In genomic region chr13:110946171-110946570, GRCh38 we compare ENCODE assay signal across 32 cellular contexts.
"Had no signal": no experiment of that assay in that cellular context is flagged by ENCODE, and none has a peak within 500 bp of the region (broad histone marks: within the 10 kb centered on the region; RNA-seq: fewer than 3 reads in every experiment).

No MANE protein-coding gene starts in this region.

- DNase-seq: activated CD4-positive, alpha-beta memory T cell treated with anti-CD3 and anti-CD28 coated beads for 36 hours; activated CD4-positive, alpha-beta T cell treated with anti-CD3 and anti-CD28 coated beads for 36 hours; activated CD4-positive, alpha-beta T cell treated with anti-CD3 and anti-CD28 coated beads, Interleukin-2, amount 10 ng/mL, durations not matched to agents 24 days and 14 days; activated CD4-positive, CD25-positive, alpha-beta regulatory T cell; activated CD4-positive, CD25-positive, alpha-beta regulatory T cell treated with anti-CD3 and anti-CD28 coated beads, Interleukin-2, amount 50 U/mL, for 72 hours; activated CD8-positive, alpha-beta memory T cell treated with anti-CD3 and anti-CD28 coated beads, Interleukin-2, amount 10 ng/mL, durations not matched to agents 7 days and 5 days; activated CD8-positive, alpha-beta memory T cell treated with anti-CD3 and anti-CD28 coated beads, Interleukin-2, amount 50 U/mL, for 4 hours; activated CD8-positive, alpha-beta T cell treated with anti-CD3 and anti-CD28 coated beads, Interleukin-2, amount 10 ng/mL, durations not matched to agents 7 days and 5 days; activated effector memory CD4-positive, alpha-beta T cell treated with anti-CD3 and anti-CD28 coated beads, Interleukin-2, amount 50 U/mL, for 16 hours; activated naive CD4-positive, alpha-beta T cell treated with anti-CD3 and anti-CD28 coated beads for 36 hours; activated naive CD8-positive, alpha-beta T cell treated with anti-CD3 and anti-CD28 coated beads for 36 hours; activated naive CD8-positive, alpha-beta T cell treated with anti-CD3 and anti-CD28 coated beads, Interleukin-2, amount 50 U/mL, for 24 hours; activated T-cell treated with anti-CD3 and anti-CD28 coated beads, Interleukin-2, amount 50 U/mL, for 1 hour; activated T-cell treated with anti-CD3 and anti-CD28 coated beads, Interleukin-2, amount 50 U/mL, for 48 hours; adrenal gland; amygdala; aorta; central memory CD4-positive, alpha-beta T cell; cerebellar nuclear complex; colonic mucosa; effector memory CD4-positive, alpha-beta T cell; endodermal cell; foreskin fibroblast; gastrocnemius medialis; glutamatergic neuron; heart left ventricle; T-helper 2 cell had no signal

- H3K9me3 ChIP-seq: adrenal gland, breast epithelium, colonic mucosa, gastrocnemius medialis, heart left ventricle had no signal

- ATAC-seq: activated CD4-positive, alpha-beta T cell treated with anti-CD3 and anti-CD28 coated beads for 36 hours; activated CD8-positive, alpha-beta memory T cell treated with anti-CD3 and anti-CD28 coated beads, Interleukin-2, amount 10 ng/mL, durations not matched to agents 7 days and 5 days; activated CD8-positive, alpha-beta T cell treated with anti-CD3 and anti-CD28 coated beads, Interleukin-2, amount 10 ng/mL, durations not matched to agents 7 days and 5 days; activated naive CD8-positive, alpha-beta T cell treated with anti-CD3 and anti-CD28 coated beads, Interleukin-2, amount 50 U/mL, for 24 hours; esophagus mucosa; gastrocnemius medialis; heart left ventricle had no signal

- H3K4me3 ChIP-seq: adrenal gland, breast epithelium, cardiac muscle cell, colonic mucosa, gastrocnemius medialis, heart left ventricle had no signal

- H3K36me3 ChIP-seq: adrenal gland, breast epithelium, cardiac muscle cell, colonic mucosa, gastrocnemius medialis, heart left ventricle had no signal

- H3K27ac ChIP-seq: adrenal gland, breast epithelium, cardiac muscle cell, colonic mucosa, gastrocnemius medialis, heart left ventricle had no signal

- H3K4me3 Mint-ChIP-seq: activated CD4-positive, alpha-beta memory T cell treated with anti-CD3 and anti-CD28 coated beads for 36 hours; activated CD4-positive, alpha-beta T cell treated with anti-CD3 and anti-CD28 coated beads for 36 hours; activated CD4-positive, alpha-beta T cell treated with anti-CD3 and anti-CD28 coated beads, Interleukin-2, amount 10 ng/mL, durations not matched to agents 24 days and 14 days; activated CD8-positive, alpha-beta memory T cell treated with anti-CD3 and anti-CD28 coated beads, Interleukin-2, amount 10 ng/mL, durations not matched to agents 7 days and 5 days; activated CD8-positive, alpha-beta T cell treated with anti-CD3 and anti-CD28 coated beads, Interleukin-2, amount 10 ng/mL, durations not matched to agents 7 days and 5 days; activated naive CD4-positive, alpha-beta T cell treated with anti-CD3 and anti-CD28 coated beads for 36 hours; activated naive CD4-positive, alpha-beta T cell treated with anti-CD3 and anti-CD28 coated beads, Interleukin-2, amount 50 U/mL, for 24 hours; activated naive CD8-positive, alpha-beta T cell treated with anti-CD3 and anti-CD28 coated beads for 36 hours; activated naive CD8-positive, alpha-beta T cell treated with anti-CD3 and anti-CD28 coated beads, Interleukin-2, amount 50 U/mL, for 24 hours; brain; endodermal cell had no signal

- H3K27me3 ChIP-seq: adrenal gland, breast epithelium, cardiac muscle cell, colonic mucosa, gastrocnemius medialis, heart left ventricle had no signal

- H3K9me3 Mint-ChIP-seq: activated naive CD4-positive, alpha-beta T cell treated with anti-CD3 and anti-CD28 coated beads, Interleukin-2, amount 50 U/mL, for 24 hours; brain; endodermal cell had no signal

- H3K27ac Mint-ChIP-seq: activated CD4-positive, alpha-beta memory T cell treated with anti-CD3 and anti-CD28 coated beads for 36 hours; activated CD4-positive, alpha-beta T cell treated with anti-CD3 and anti-CD28 coated beads for 36 hours; activated CD4-positive, alpha-beta T cell treated with anti-CD3 and anti-CD28 coated beads, Interleukin-2, amount 10 ng/mL, durations not matched to agents 24 days and 14 days; activated CD8-positive, alpha-beta memory T cell treated with anti-CD3 and anti-CD28 coated beads, Interleukin-2, amount 10 ng/mL, durations not matched to agents 7 days and 5 days; activated CD8-positive, alpha-beta T cell treated with anti-CD3 and anti-CD28 coated beads, Interleukin-2, amount 10 ng/mL, durations not matched to agents 7 days and 5 days; activated naive CD4-positive, alpha-beta T cell treated with anti-CD3 and anti-CD28 coated beads for 36 hours; activated naive CD4-positive, alpha-beta T cell treated with anti-CD3 and anti-CD28 coated beads, Interleukin-2, amount 50 U/mL, for 24 hours; activated naive CD8-positive, alpha-beta T cell treated with anti-CD3 and anti-CD28 coated beads for 36 hours; activated naive CD8-positive, alpha-beta T cell treated with anti-CD3 and anti-CD28 coated beads, Interleukin-2, amount 50 U/mL, for 24 hours; endodermal cell had no signal

- H3K27me3 Mint-ChIP-seq: activated naive CD4-positive, alpha-beta T cell treated with anti-CD3 and anti-CD28 coated beads, Interleukin-2, amount 50 U/mL, for 24 hours had no signal

- H3K36me3 Mint-ChIP-seq: activated naive CD4-positive, alpha-beta T cell treated with anti-CD3 and anti-CD28 coated beads, Interleukin-2, amount 50 U/mL, for 24 hours; brain had no signal

- H3K4me1 ChIP-seq: adrenal gland, breast epithelium, colonic mucosa had no signal
